7 cellular contexts compared by ENCODE assay signal in the genomic region with DNA sequence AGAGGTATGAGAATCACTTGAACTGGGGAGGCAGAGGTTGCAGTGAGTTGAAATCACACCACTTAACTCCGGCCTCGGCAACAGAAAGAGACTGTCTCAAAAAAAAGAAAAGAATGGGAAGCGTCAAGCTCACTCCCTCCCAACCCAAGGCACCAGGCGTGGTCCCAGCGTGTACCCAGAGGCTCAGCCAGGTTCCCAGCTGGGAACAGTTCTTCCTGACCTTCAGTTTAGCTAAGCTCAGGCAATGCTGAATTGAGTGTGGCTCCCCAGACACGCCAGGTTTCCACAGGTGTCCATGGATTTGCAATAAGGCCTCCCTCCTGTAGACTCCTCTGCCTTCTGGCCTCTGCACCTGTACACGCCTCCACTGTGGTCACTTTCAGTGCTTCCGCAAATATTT.
"Had no signal": no experiment of that assay in that cellular context is flagged by ENCODE, and none has a peak within 500 bp of the region (broad histone marks: within the 10 kb centered on the region; RNA-seq: fewer than 3 reads in every experiment).

No MANE protein-coding gene starts in this region.

- DNase-seq: H7, HFFc6, IMR-90, KG1 had no signal

- ATAC-seq: GM23338, HCT116, K562 had no signal

- H3K4me3 Mint-ChIP-seq: GM23338, HFFc6 had no signal

- H3K9me3 Mint-ChIP-seq: HFFc6 had no signal

- H3K27ac Mint-ChIP-seq: GM23338, HFFc6 had no signal
